In genomic region chr2:20781656-20782265, GRCh38 we compare ENCODE assay signal across 8 cellular contexts. TPM values are rescaled to one million over a fixed set of nuclear protein-coding genes. Genes with fewer than 3 reads are reported as not detected.
DNase-seq lines count a peak whose midpoint lies in the region; ATAC-seq and TF ChIP-seq lines count a peak whose summit lies in the region.

No MANE protein-coding gene starts in this region.

- no TSS peak for BruUV-seq in Panc1 (replicated peaks; lab: Mats Ljungman, UMichigan)

- H3K4me3 ChIP-seq in Panc1 (ENCODE audit: low read depth in 2 of 2, low read length in 2 of 2) (no peak overlapping the region), epithelial cell of proximal tubule (ENCODE audit: low read depth, low read length) (no peak overlapping the region), spleen (no peak overlapping the region)

- H3K4me1 ChIP-seq in Panc1 (ENCODE audit: control insufficient read depth, insufficient read depth, low read length) (no peaks in the 10 kb centered on the region), spleen (no peaks in the 10 kb centered on the region)

- DNase-seq in ACHN (peak; percentile 18), GM10248 (ENCODE audit: extremely low spot score) (no peak), Panc1 (ENCODE audit: low read depth, low spot score) (peak; percentile 13), epithelial cell of proximal tubule (ENCODE audit: low read depth) (no peak), spleen (no peak), dedifferentiated amniotic fluid mesenchymal stem cell (ENCODE audit: extremely low spot score) (no peak), GM19238 (ENCODE audit: insufficient read length, low spot score) (no peak)

- TF ChIP-seq CTCF in GM10248 (IDR thresholded peaks at IDR 0.05; ENCODE audit: control extremely low read depth, extremely low read depth, low read depth, missing control alignments) (peak; percentile 76), Panc1 (IDR thresholded peaks at IDR 0.05) (peak; percentile 80), epithelial cell of proximal tubule (conservative IDR thresholded peaks at IDR 0.05; ENCODE audit: low read depth, low read length) (peak; percentile 84), spleen (IDR thresholded peaks at IDR 0.05 in 8 of 11, conservative IDR thresholded peaks at IDR 0.05 in 3 of 11) (peak in 10 of 11 experiments; percentile 14 to 75 (median 52))

- no peaks in the 10 kb centered on the region for H3K36me3 ChIP-seq in Panc1 (ENCODE audit: control insufficient read depth, insufficient read depth, low read length)
- H3K36me3 ChIP-seq in spleen, result peaks cover 0 to 44% (median 7%) of the 10 kb centered on the region in 6 donors

- no peak overlapping the region for H3K27ac ChIP-seq in Panc1 (ENCODE audit: low read length)
- no peak overlapping the region for H3K27ac ChIP-seq in spleen

- CTCF ChIA-PET in GM10248 (lab: Yijun Ruan, JAX) (interaction anchor here (0.6 to 7.7 kb wide), 28 partner anchors 9 to 196 kb away, joined by 3 to 98 read pairs (median 5); partner anchors contain the start of genes GDF7 and LDAH), Panc1 (lab: Charles Lee) (interaction anchor here (0.6 to 1.2 kb wide), 8 partner anchors 10 to 246 kb away, joined by 3 to 7 read pairs (median 4); no protein-coding TSS in a partner anchor)

- WGBS in spleen, 5 donors, result 66 to 77% (median 72%) methylated on average over 3 of the region's 3 CpGs

- H3K27me3 ChIP-seq in Panc1 (ENCODE audit: control insufficient read depth, insufficient read depth, low read length), result no peaks in the 10 kb centered on the region
- no peaks in the 10 kb centered on the region for H3K27me3 ChIP-seq in spleen (replicated peaks in 1 of 7)

- intact Hi-C loops in Panc1 (cut with micrococcal nuclease; ENCODE audit: unreplicated experiment), result loop anchor here (1.0 to 10.0 kb wide), 2 partner anchors 182 to 243 kb away; no protein-coding TSS in a partner anchor
- intact Hi-C loops in spleen (cut with DNase I; ENCODE audit: low total_unique reads), result loop anchor here (2.0 kb wide), 1 partner anchor 181 kb away; no protein-coding TSS in a partner anchor

- no peaks in the 10 kb centered on the region for H3K9me3 ChIP-seq in Panc1 (ENCODE audit: control insufficient read depth, insufficient read depth, low read depth, low read length)
- H3K9me3 ChIP-seq in spleen, result no peaks in the 10 kb centered on the region

- no peak for TF ChIP-seq POLR2A in spleen (IDR thresholded peaks at IDR 0.05)

- in situ Hi-C loops in ACHN (cut with HindIII; ENCODE audit: low pct_ligation_motif_present, low pct_unique_long_range_greater_than_20kb, low sequenced_read_pairs), result no loop called here
- in situ Hi-C loops in Panc1 (cut with HindIII; ENCODE audit: low pct_unique_long_range_greater_than_20kb, low sequenced_read_pairs), result no loop called here

- POLR2A ChIA-PET in GM10248 (lab: Yijun Ruan, JAX), result no interaction called here
- POLR2A ChIA-PET in Panc1 (lab: Charles Lee), result no interaction called here

- ATAC-seq in HG02885 (IDR thresholded peaks at IDR 0.05; ENCODE audit: poor library complexity, unreplicated experiment) (peak; percentile 85), Panc1 (peak; percentile 90)

RNA-seq across cellular contexts. Expression of gene LDAH, which starts 41.1 kb away (rescaled TPM):
- 17.2 TPM for total RNA-seq in Panc1 (2021; ENCODE audit: unreplicated experiment)
- polyA plus RNA-seq in Panc1 (2012; ENCODE audit: insufficient read length), result 9.0 TPM
- 16.5 and 29.9 TPM in 2 replicates for total RNA-seq in epithelial cell of proximal tubule
- 10 to 100 TPM; 15.6 to 33.2 (median 22.1) TPM for total RNA-seq in spleen
- 1 to 10 TPM; 5.8 to 9.5 (median 8.5) TPM for polyA plus RNA-seq in spleen

Comparison
In these comparisons a context has a peak if more than half of its experiments do, and no peak if none do; other contexts are left out.
1. DNase-seq: peak in ACHN (single experiment) and Panc1 (single experiment); none in GM10248 (single experiment), epithelial cell of proximal tubule (single experiment), spleen (single experiment), dedifferentiated amniotic fluid mesenchymal stem cell (single experiment) and GM19238 (single experiment).
2. Peak in every context shown above with its lines, with median percentiles within 50 percentile points of each other: CTCF ChIP-seq.